ENCODE assay signal across 8 cellular contexts in genomic region chr14:24411468-24412454, GRCh38. TPM values are rescaled to one million over a fixed set of nuclear protein-coding genes. Genes with fewer than 3 reads are reported as not detected.
DNase-seq lines count a peak whose midpoint lies in the region; ATAC-seq, FAIRE-seq and TF ChIP-seq lines count a peak whose summit lies in the region.

No MANE protein-coding gene starts in this region.

- no peak overlapping the region for H3K9ac ChIP-seq in HepG2 (ENCODE audit: insufficient read depth, low read depth, low read length)

- no peaks in the 10 kb centered on the region for H4K20me1 ChIP-seq in HepG2 (ENCODE audit: insufficient read depth, low read length)

- intact Hi-C loops in HepG2 (cut with micrococcal nuclease; ENCODE audit: unreplicated experiment), result loop anchor here (1.0 to 2.0 kb wide), 5 partner anchors 15 to 78 kb away; no protein-coding TSS in a partner anchor

- H3K9me3 ChIP-seq in HepG2 (ENCODE audit: low read length), result no peaks in the 10 kb centered on the region

- ATAC-seq in HepG2, result peak; percentile 69
- ATAC-seq in HG03565 (IDR thresholded peaks at IDR 0.05; ENCODE audit: unreplicated experiment), result no peak
- ATAC-seq in GM21825 (IDR thresholded peaks at IDR 0.05; ENCODE audit: unreplicated experiment), result no peak

- no peak overlapping the region for H3K27ac ChIP-seq in brain microvascular endothelial cell
- no peak overlapping the region for H3K27ac ChIP-seq in HepG2 (ENCODE audit: extremely low read length, insufficient read depth, low read length)

- no TSS peak for BruUV-seq in HepG2 (replicated peaks; lab: Mats Ljungman, UMichigan)

- DNase-seq in activated T-cell treated with anti-CD3 and anti-CD28 coated beads for 1 hour (ENCODE audit: low read depth) (peak; percentile 33), activated T-cell treated with anti-CD3 and anti-CD28 coated beads for 4 hours (no peak), HCEC 1CT (peak; percentile 55), NCI-H82 (lab: John Stamatoyannopoulos, UW) (peak; percentile 66), brain microvascular endothelial cell (peak; percentile 51), HepG2 (ENCODE audit: low spot score) (peak; percentile 69)

- TF ChIP-seq CTCF in brain microvascular endothelial cell (IDR thresholded peaks at IDR 0.05; ENCODE audit: low read depth, low read length, missing control alignments) (peak; percentile 86), HepG2 (CRISPR knock-in tag; IDR thresholded peaks at IDR 0.05) (peak; percentile 88)

- H3K4me1 ChIP-seq in HepG2 (ENCODE audit: insufficient read depth, low read length), result no peaks in the 10 kb centered on the region

- WGBS in HepG2 (ENCODE audit: low lambda C conversion rate), result 45% methylated on average over 15 of the region's 15 CpGs

- H2AFZ ChIP-seq in HepG2 (ENCODE audit: low read length), result no peak overlapping the region

- no peak for TF ChIP-seq POLR2A in HepG2 (IDR thresholded peaks at IDR 0.05; ENCODE audit: insufficient read depth in 1 of 2, low read depth in 2 of 2, low read length in 2 of 2)

- H3K27me3 ChIP-seq in brain microvascular endothelial cell (replicated peaks) (no peaks in the 10 kb centered on the region), HepG2 (ENCODE audit: control insufficient read depth in 1 of 2, insufficient read depth in 2 of 2, low read length in 2 of 2) (peaks cover 0 to 2% of the 10 kb centered on the region in 2 experiments; a peak in 1 of 5 replicates)

- POLR2A ChIA-PET in HepG2 (lab: Yijun Ruan, JAX), result interaction anchor here (1.2 to 2.1 kb wide), 2 partner anchors 18 to 20 kb away, joined by 3 to 5 read pairs; partner anchors contain the start of gene KHNYN

- peak; percentile 93 for FAIRE-seq in HepG2 (lab: Jason Lieb, UNC)

- no peaks in the 10 kb centered on the region for H3K79me2 ChIP-seq in HepG2 (ENCODE audit: insufficient read depth, low read length)

- H3K36me3 ChIP-seq in brain microvascular endothelial cell (replicated peaks) (peaks cover 4% of the 10 kb centered on the region), HepG2 (replicated peaks in 1 of 2; ENCODE audit: control insufficient read depth in 1 of 2, insufficient read depth in 2 of 2, low read length in 2 of 2) (no peaks in the 10 kb centered on the region)

- CTCF ChIA-PET in HepG2 (lab: Yijun Ruan, JAX; ENCODE audit: low intra/inter-chr PET ratio, low total read pairs), result interaction anchor here (0.7 to 3.7 kb wide), 6 partner anchors 20 to 83 kb away, joined by 3 to 72 read pairs (median 6); partner anchors contain the start of genes ADCY4 and NFATC4

- peak; percentile 83 for TF ChIP-seq RAD21 in HepG2 (CRISPR knock-in tag; IDR thresholded peaks at IDR 0.05)

- H3K4me3 ChIP-seq in brain microvascular endothelial cell (ENCODE audit: low read depth, low read length) (no peak overlapping the region), HepG2 (replicated peaks in 1 of 3; ENCODE audit: insufficient read depth in 1 of 3, low read depth in 2 of 3, low read length in 3 of 3) (no peak overlapping the region)

- in situ Hi-C loops in brain microvascular endothelial cell (cut with HindIII; ENCODE audit: low pct_ligation_motif_present, low sequenced_read_pairs) (no loop called here), HepG2 (cut with HindIII; ENCODE audit: extremely low pct_ligation_motif_present, low pct_unique_long_range_greater_than_20kb) (no loop called here)

- TF ChIP-seq EP300 in HepG2 (IDR thresholded peaks at IDR 0.05; ENCODE audit: low read depth in 2 of 2, low read length in 2 of 2) (peak in 1 of 2 experiments; percentile 37; a peak in 1 of 4 replicates), HepG2 (CRISPR knock-in tag; IDR thresholded peaks at IDR 0.05; ENCODE audit: borderline replicate concordance) (no peak)

- H3K4me2 ChIP-seq in HepG2 (ENCODE audit: low read depth, low read length), result no peak overlapping the region

RNA-seq across cellular contexts. Expression of gene NYNRIN, which starts 13.0 kb away (rescaled TPM):
- total RNA-seq in HepG2 (2016; rRNA removed; fragmentation: Illumina TruSeq; extraction: Trizol), result 1.1 and 1.3 TPM in 2 replicates
- total RNA-seq in HepG2 (2016; cell fraction: cytosol; rRNA removed; fragmentation: Illumina TruSeq; extraction: Trizol; ENCODE audit: low read depth), result 0.09 and 0.10 TPM in 2 replicates
- total RNA-seq in HepG2 (2016; cell fraction: insoluble cytoplasmic fraction; rRNA removed; fragmentation: Illumina TruSeq; extraction: Trizol), result 0.91 and 1.1 TPM in 2 replicates
- total RNA-seq in HepG2 (2016; cell fraction: membrane; rRNA removed; fragmentation: Illumina TruSeq; extraction: Trizol), result 0.24 and 0.34 TPM in 2 replicates
- 1.0 and 1.4 TPM in 2 replicates for total RNA-seq in HepG2 (2016; cell fraction: nucleus; rRNA removed; fragmentation: Illumina TruSeq; extraction: Trizol)
- polyA plus RNA-seq in HepG2 (2011; rRNA removed), result 0.63 and 0.95 TPM in 2 replicates
- 0.39 and 0.44 TPM in 2 replicates for polyA plus RNA-seq in HepG2 (2011; cell fraction: cytosol; rRNA removed)
- 2.0 and 2.1 TPM in 2 replicates for polyA plus RNA-seq in HepG2 (2011; cell fraction: nucleus; rRNA removed)
- polyA plus RNA-seq in HepG2 (2012), result 1.8 and 5.9 TPM in 2 replicates
- polyA plus RNA-seq in HepG2 (2016; cell fraction: cytosol; fragmentation: Illumina TruSeq; extraction: Trizol; ENCODE audit: low read depth), result 0.07 and 0.08 TPM in 2 replicates
- polyA plus RNA-seq in HepG2 (2016; cell fraction: insoluble cytoplasmic fraction; fragmentation: Illumina TruSeq; extraction: Trizol; ENCODE audit: low read depth), result 0.72 and 0.83 TPM in 2 replicates
- polyA plus RNA-seq in HepG2 (2016; cell fraction: membrane; fragmentation: Illumina TruSeq; extraction: Trizol; ENCODE audit: low read depth), result 0.13 and 0.14 TPM in 2 replicates
- 1.2 and 1.5 TPM in 2 replicates for polyA plus RNA-seq in HepG2 (2016; cell fraction: nucleus; fragmentation: Illumina TruSeq; extraction: Trizol; ENCODE audit: insufficient read depth, low read depth)
- 2.4 TPM in 1 of 2 replicates, not detected in the other for polyA minus RNA-seq in HepG2 (2011; rRNA and poly(A)+ RNA removed; ENCODE audit: low replicate concordance)
- 1.4 and 1.5 TPM in 2 replicates for polyA minus RNA-seq in HepG2 (2011; cell fraction: cytosol; rRNA and poly(A)+ RNA removed)
- polyA minus RNA-seq in HepG2 (2011; cell fraction: nucleus; rRNA and poly(A)+ RNA removed), result 1.7 and 1.9 TPM in 2 replicates

RNA-seq across cellular contexts. Expression of gene CBLN3, which starts 17.7 kb away (rescaled TPM):
- 0.45 and 0.66 TPM in 2 replicates for total RNA-seq in HepG2 (2016; rRNA removed; fragmentation: Illumina TruSeq; extraction: Trizol)
- 0.62 and 0.81 TPM in 2 replicates for total RNA-seq in HepG2 (2016; cell fraction: cytosol; rRNA removed; fragmentation: Illumina TruSeq; extraction: Trizol; ENCODE audit: low read depth)
- total RNA-seq in HepG2 (2016; cell fraction: insoluble cytoplasmic fraction; rRNA removed; fragmentation: Illumina TruSeq; extraction: Trizol), result 0.58 and 0.78 TPM in 2 replicates
- total RNA-seq in HepG2 (2016; cell fraction: membrane; rRNA removed; fragmentation: Illumina TruSeq; extraction: Trizol), result 1.3 TPM in 2 replicates
- 0.47 and 0.60 TPM in 2 replicates for total RNA-seq in HepG2 (2016; cell fraction: nucleus; rRNA removed; fragmentation: Illumina TruSeq; extraction: Trizol)
- 0.74 and 0.98 TPM in 2 replicates for polyA plus RNA-seq in HepG2 (2011; rRNA removed)
- polyA plus RNA-seq in HepG2 (2011; cell fraction: cytosol; rRNA removed), result 0.71 and 0.97 TPM in 2 replicates
- polyA plus RNA-seq in HepG2 (2011; cell fraction: nucleus; rRNA removed), result 1.3 and 1.8 TPM in 2 replicates
- 0.77 and 1.9 TPM in 2 replicates for polyA plus RNA-seq in HepG2 (2012)
- polyA plus RNA-seq in HepG2 (2016; cell fraction: cytosol; fragmentation: Illumina TruSeq; extraction: Trizol; ENCODE audit: low read depth), result 0.70 and 0.86 TPM in 2 replicates
- polyA plus RNA-seq in HepG2 (2016; cell fraction: insoluble cytoplasmic fraction; fragmentation: Illumina TruSeq; extraction: Trizol; ENCODE audit: low read depth), result 0.62 and 1.3 TPM in 2 replicates
- polyA plus RNA-seq in HepG2 (2016; cell fraction: membrane; fragmentation: Illumina TruSeq; extraction: Trizol; ENCODE audit: low read depth), result 1.4 TPM in 2 replicates
- 1.3 and 1.6 TPM in 2 replicates for polyA plus RNA-seq in HepG2 (2016; cell fraction: nucleus; fragmentation: Illumina TruSeq; extraction: Trizol; ENCODE audit: insufficient read depth, low read depth)
- polyA minus RNA-seq in HepG2 (2011; rRNA and poly(A)+ RNA removed; ENCODE audit: low replicate concordance), result 0.37 and 0.92 TPM in 2 replicates
- polyA minus RNA-seq in HepG2 (2011; cell fraction: cytosol; rRNA and poly(A)+ RNA removed), result 0.30 and 0.35 TPM in 2 replicates
- 0.52 and 0.75 TPM in 2 replicates for polyA minus RNA-seq in HepG2 (2011; cell fraction: nucleus; rRNA and poly(A)+ RNA removed)

RNA-seq across cellular contexts. Expression of gene KHNYN, which starts 18.0 kb away (rescaled TPM):
- 72.2 and 75.7 TPM in 2 replicates for total RNA-seq in HepG2 (2016; rRNA removed; fragmentation: Illumina TruSeq; extraction: Trizol)
- total RNA-seq in HepG2 (2016; cell fraction: cytosol; rRNA removed; fragmentation: Illumina TruSeq; extraction: Trizol; ENCODE audit: low read depth), result 10.2 and 10.7 TPM in 2 replicates
- total RNA-seq in HepG2 (2016; cell fraction: insoluble cytoplasmic fraction; rRNA removed; fragmentation: Illumina TruSeq; extraction: Trizol), result 60.0 and 78.8 TPM in 2 replicates
- 35.9 and 40.5 TPM in 2 replicates for total RNA-seq in HepG2 (2016; cell fraction: membrane; rRNA removed; fragmentation: Illumina TruSeq; extraction: Trizol)
- 62.0 and 78.7 TPM in 2 replicates for total RNA-seq in HepG2 (2016; cell fraction: nucleus; rRNA removed; fragmentation: Illumina TruSeq; extraction: Trizol)
- polyA plus RNA-seq in HepG2 (2011; rRNA removed), result 52.8 and 76.4 TPM in 2 replicates
- 36.1 and 40.8 TPM in 2 replicates for polyA plus RNA-seq in HepG2 (2011; cell fraction: cytosol; rRNA removed)
- polyA plus RNA-seq in HepG2 (2011; cell fraction: nucleus; rRNA removed), result 158 and 160 TPM in 2 replicates
- polyA plus RNA-seq in HepG2 (2012), result 82.6 and 83.5 TPM in 2 replicates
- polyA plus RNA-seq in HepG2 (2016; cell fraction: cytosol; fragmentation: Illumina TruSeq; extraction: Trizol; ENCODE audit: low read depth), result 4.7 and 5.4 TPM in 2 replicates
- 37.4 and 41.5 TPM in 2 replicates for polyA plus RNA-seq in HepG2 (2016; cell fraction: insoluble cytoplasmic fraction; fragmentation: Illumina TruSeq; extraction: Trizol; ENCODE audit: low read depth)
- 19.0 and 20.9 TPM in 2 replicates for polyA plus RNA-seq in HepG2 (2016; cell fraction: membrane; fragmentation: Illumina TruSeq; extraction: Trizol; ENCODE audit: low read depth)
- 71.6 and 72.4 TPM in 2 replicates for polyA plus RNA-seq in HepG2 (2016; cell fraction: nucleus; fragmentation: Illumina TruSeq; extraction: Trizol; ENCODE audit: insufficient read depth, low read depth)
- 29.4 and 108 TPM in 2 replicates for polyA minus RNA-seq in HepG2 (2011; rRNA and poly(A)+ RNA removed; ENCODE audit: low replicate concordance)
- 32.8 and 41.4 TPM in 2 replicates for polyA minus RNA-seq in HepG2 (2011; cell fraction: cytosol; rRNA and poly(A)+ RNA removed)
- polyA minus RNA-seq in HepG2 (2011; cell fraction: nucleus; rRNA and poly(A)+ RNA removed), result 109 and 126 TPM in 2 replicates

RNA-seq across cellular contexts. Expression of gene SDR39U1, which starts 30.8 kb away (rescaled TPM):
- total RNA-seq in HepG2 (2016; rRNA removed; fragmentation: Illumina TruSeq; extraction: Trizol), result 25.0 and 34.4 TPM in 2 replicates
- 13.3 and 16.3 TPM in 2 replicates for total RNA-seq in HepG2 (2016; cell fraction: cytosol; rRNA removed; fragmentation: Illumina TruSeq; extraction: Trizol; ENCODE audit: low read depth)
- total RNA-seq in HepG2 (2016; cell fraction: insoluble cytoplasmic fraction; rRNA removed; fragmentation: Illumina TruSeq; extraction: Trizol), result 19.5 and 33.3 TPM in 2 replicates
- 24.0 and 26.0 TPM in 2 replicates for total RNA-seq in HepG2 (2016; cell fraction: membrane; rRNA removed; fragmentation: Illumina TruSeq; extraction: Trizol)
- total RNA-seq in HepG2 (2016; cell fraction: nucleus; rRNA removed; fragmentation: Illumina TruSeq; extraction: Trizol), result 44.1 and 45.4 TPM in 2 replicates
- polyA plus RNA-seq in HepG2 (2011; rRNA removed), result 129 and 163 TPM in 2 replicates
- polyA plus RNA-seq in HepG2 (2011; cell fraction: cytosol; rRNA removed), result 99.7 and 120 TPM in 2 replicates
- polyA plus RNA-seq in HepG2 (2011; cell fraction: nucleus; rRNA removed), result 808 and 816 TPM in 2 replicates
- 66.2 and 118 TPM in 2 replicates for polyA plus RNA-seq in HepG2 (2012)
- polyA plus RNA-seq in HepG2 (2016; cell fraction: cytosol; fragmentation: Illumina TruSeq; extraction: Trizol; ENCODE audit: low read depth), result 50.3 and 55.8 TPM in 2 replicates
- polyA plus RNA-seq in HepG2 (2016; cell fraction: insoluble cytoplasmic fraction; fragmentation: Illumina TruSeq; extraction: Trizol; ENCODE audit: low read depth), result 73.2 and 88.2 TPM in 2 replicates
- polyA plus RNA-seq in HepG2 (2016; cell fraction: membrane; fragmentation: Illumina TruSeq; extraction: Trizol; ENCODE audit: low read depth), result 64.6 and 72.1 TPM in 2 replicates
- 164 and 186 TPM in 2 replicates for polyA plus RNA-seq in HepG2 (2016; cell fraction: nucleus; fragmentation: Illumina TruSeq; extraction: Trizol; ENCODE audit: insufficient read depth, low read depth)
- 27.9 and 51.2 TPM in 2 replicates for polyA minus RNA-seq in HepG2 (2011; rRNA and poly(A)+ RNA removed; ENCODE audit: low replicate concordance)
- polyA minus RNA-seq in HepG2 (2011; cell fraction: cytosol; rRNA and poly(A)+ RNA removed), result 18.8 and 21.3 TPM in 2 replicates
- polyA minus RNA-seq in HepG2 (2011; cell fraction: nucleus; rRNA and poly(A)+ RNA removed), result 95.4 and 110 TPM in 2 replicates

RNA-seq across cellular contexts. Expression of gene NFATC4, which starts 43.8 kb away (rescaled TPM):
- total RNA-seq in HepG2 (2016; rRNA removed; fragmentation: Illumina TruSeq; extraction: Trizol), result 0.04 TPM in 1 of 2 replicates, not detected in the other
- total RNA-seq in HepG2 (2016; cell fraction: cytosol; rRNA removed; fragmentation: Illumina TruSeq; extraction: Trizol; ENCODE audit: low read depth), result not detected in 2 replicates
- total RNA-seq in HepG2 (2016; cell fraction: insoluble cytoplasmic fraction; rRNA removed; fragmentation: Illumina TruSeq; extraction: Trizol), result 0.11 TPM in 1 of 2 replicates, not detected in the other
- total RNA-seq in HepG2 (2016; cell fraction: membrane; rRNA removed; fragmentation: Illumina TruSeq; extraction: Trizol), result not detected in 2 replicates
- 0.34 TPM in 1 of 2 replicates, not detected in the other for total RNA-seq in HepG2 (2016; cell fraction: nucleus; rRNA removed; fragmentation: Illumina TruSeq; extraction: Trizol)
- polyA plus RNA-seq in HepG2 (2011; rRNA removed), result 0.15 and 0.24 TPM in 2 replicates
- 0.03 and 0.05 TPM in 2 replicates for polyA plus RNA-seq in HepG2 (2011; cell fraction: cytosol; rRNA removed)
- 1.6 and 2.4 TPM in 2 replicates for polyA plus RNA-seq in HepG2 (2011; cell fraction: nucleus; rRNA removed)
- 0.17 and 0.40 TPM in 2 replicates for polyA plus RNA-seq in HepG2 (2012)
- not detected in 2 replicates for polyA plus RNA-seq in HepG2 (2016; cell fraction: cytosol; fragmentation: Illumina TruSeq; extraction: Trizol; ENCODE audit: low read depth)
- polyA plus RNA-seq in HepG2 (2016; cell fraction: insoluble cytoplasmic fraction; fragmentation: Illumina TruSeq; extraction: Trizol; ENCODE audit: low read depth), result not detected in 2 replicates
- polyA plus RNA-seq in HepG2 (2016; cell fraction: membrane; fragmentation: Illumina TruSeq; extraction: Trizol; ENCODE audit: low read depth), result not detected in 2 replicates
- polyA plus RNA-seq in HepG2 (2016; cell fraction: nucleus; fragmentation: Illumina TruSeq; extraction: Trizol; ENCODE audit: insufficient read depth, low read depth), result 0.47 TPM in 1 of 2 replicates, not detected in the other
- polyA minus RNA-seq in HepG2 (2011; rRNA and poly(A)+ RNA removed; ENCODE audit: low replicate concordance), result 0.32 TPM in 1 of 2 replicates, not detected in the other
- polyA minus RNA-seq in HepG2 (2011; cell fraction: cytosol; rRNA and poly(A)+ RNA removed), result not detected in 2 replicates
- polyA minus RNA-seq in HepG2 (2011; cell fraction: nucleus; rRNA and poly(A)+ RNA removed), result 0.37 and 0.39 TPM in 2 replicates
